Comparison of ENCODE assay signal across 8 cellular contexts in genomic region chr19:1132625-1133383, GRCh38. TPM values are rescaled to one million over a fixed set of nuclear protein-coding genes. Genes with fewer than 3 reads are reported as not detected.
DNase-seq lines count a peak whose midpoint lies in the region; ATAC-seq, FAIRE-seq and TF ChIP-seq lines count a peak whose summit lies in the region.

No MANE protein-coding gene starts in this region.

- BruUV-seq in K562 (replicated peaks; lab: Mats Ljungman, UMichigan), result no TSS peak

- peaks cover 3% of the 10 kb centered on the region for H3K9me1 ChIP-seq in K562 (ENCODE audit: control insufficient read depth, insufficient read depth, low read length)

- 89% methylated on average over 23 of the region's 46 CpGs for WGBS in K562 (ENCODE audit: insufficient coverage, low coverage, missing lambda C conversion rate)
- WGBS in mesenchymal stem cell, result 80% methylated on average over 44 of the region's 46 CpGs

- H3K4me3 ChIP-seq in HUES48 (ENCODE audit: low read depth, low read length), result no peak overlapping the region
- peak overlapping the region; percentile 39; the same call in 1 of the 2 replicates for H3K4me3 ChIP-seq in K562
- H3K4me3 ChIP-seq in mesenchymal stem cell (ENCODE audit: insufficient read depth in 1 of 2, low read depth in 1 of 2, low read length in 2 of 2), result peak overlapping the region in 1 of 2 experiments; percentile 92

- peak overlapping the region; percentile 93 to 97 for H3K18ac ChIP-seq in mesenchymal stem cell (ENCODE audit: low read depth in 1 of 2, low read length in 2 of 2)

- H3K4me2 ChIP-seq in K562 (ENCODE audit: insufficient read depth, low read length) (0 out of 2 replicates have a peak overlapping the region, but pooled peaks have one; percentile 50), mesenchymal stem cell (ENCODE audit: low read length, poor library complexity, severe bottlenecking) (peak overlapping the region; percentile 57)

- DNase-seq in K562 (ENCODE audit: extremely low read depth in 1 of 4, low spot score in 3 of 4) (no peak), mesenchymal stem cell (peak; percentile 35), D341Med (ENCODE audit: low spot score) (no peak), HK-2 (ENCODE audit: unreplicated experiment) (no peak), GM13976 (ENCODE audit: low spot score) (no peak)

- no peak for TF ChIP-seq POLR2A in K562 (conservative IDR thresholded peaks at IDR 0.05)

- peak overlapping the region; percentile 95 for H4K91ac ChIP-seq in mesenchymal stem cell (ENCODE audit: low read length)

- peak overlapping the region; percentile 91 to 94 for H2BK12ac ChIP-seq in mesenchymal stem cell (ENCODE audit: low read length in 2 of 2)

- in situ Hi-C loops in K562 (cut with MboI), result no loop called here
- in situ Hi-C loops in GM13976 (cut with MboI; ENCODE audit: low sequenced_read_pairs, unreplicated experiment), result no loop called here

- H3K9me3 ChIP-seq in HUES48 (ENCODE audit: control insufficient read depth, insufficient read depth, low read length), result no peaks in the 10 kb centered on the region
- H3K9me3 ChIP-seq in K562 (replicated peaks; ENCODE audit: control insufficient read depth, insufficient read depth, low read depth, low read length), result no peaks in the 10 kb centered on the region
- no peaks in the 10 kb centered on the region for H3K9me3 ChIP-seq in mesenchymal stem cell (ENCODE audit: control insufficient read depth, low read length)

- H3K36me3 ChIP-seq in HUES48 (ENCODE audit: control insufficient read depth, insufficient read depth, low read length) (0 out of 2 replicates have a peak, but pooled peaks cover under 1% of the 10 kb centered on the region), K562 (ENCODE audit: control insufficient read depth, insufficient read depth, low read length) (peaks cover 7% of the 10 kb centered on the region; the same call in 1 of the 3 replicates), mesenchymal stem cell (ENCODE audit: control insufficient read depth in 1 of 2, insufficient read depth in 2 of 2, low read depth in 1 of 2, low read length in 2 of 2) (peaks cover 38 to 59% of the 10 kb centered on the region in 2 experiments)

- TF ChIP-seq CTCF in K562 (IDR thresholded peaks at IDR 0.05 in 2 of 3, conservative IDR thresholded peaks at IDR 0.05 in 1 of 3; ENCODE audit: insufficient read depth in 2 of 3, low read depth in 1 of 3, low read length in 3 of 3), result no peak
- no peak for TF ChIP-seq CTCF in GM13976 (IDR thresholded peaks at IDR 0.05; ENCODE audit: borderline replicate concordance, control extremely low read depth, extremely low read depth, insufficient read depth, missing control alignments)

- peaks cover 27% of the 10 kb centered on the region for H3K79me1 ChIP-seq in mesenchymal stem cell (replicated peaks; ENCODE audit: low read length, poor library complexity, severe bottlenecking)

- no peak for TF ChIP-seq RAD21 in K562 (CRISPR knock-in tag; conservative IDR thresholded peaks at IDR 0.05 in 1 of 2, IDR thresholded peaks at IDR 0.05 in 1 of 2)

- TF ChIP-seq EP300 in K562 (IDR thresholded peaks at IDR 0.05; ENCODE audit: low read length), result no peak

- peak overlapping the region; percentile 89 for H2AK5ac ChIP-seq in mesenchymal stem cell (ENCODE audit: low read length, severe bottlenecking)

- H3K27me3 ChIP-seq in HUES48 (ENCODE audit: control insufficient read depth, insufficient read depth, low read length) (no peaks in the 10 kb centered on the region), K562 (ENCODE audit: control insufficient read depth in 2 of 2, insufficient read depth in 2 of 2, low read length in 2 of 2) (no peaks in the 10 kb centered on the region), mesenchymal stem cell (ENCODE audit: control insufficient read depth in 1 of 2, insufficient read depth in 1 of 2, low read length in 2 of 2) (no peaks in the 10 kb centered on the region)

- POLR2A ChIA-PET in K562 (lab: Yijun Ruan, JAX), result interaction anchor here (0.6 to 1.4 kb wide), 3 partner anchors 82 to 136 kb away, joined by 3 to 4 read pairs (median 3); partner anchors contain the start of gene CIRBP

- H3K9ac ChIP-seq in HUES48 (ENCODE audit: low read depth, low read length) (no peak overlapping the region), K562 (ENCODE audit: insufficient read depth in 1 of 2, low read depth in 2 of 2, low read length in 2 of 2) (peak overlapping the region; percentile 53 to 90; a peak in 3 of 4 replicates), mesenchymal stem cell (ENCODE audit: low read length) (peak overlapping the region; percentile 98)

- peak overlapping the region; percentile 81 for H3K27ac ChIP-seq in HUES48 (ENCODE audit: low read depth, low read length)
- peak overlapping the region; percentile 80; the same call in 1 of the 3 replicates for H3K27ac ChIP-seq in K562 (ENCODE audit: extremely low read depth, low read depth, low read length)
- peak overlapping the region; percentile 67 for H3K27ac ChIP-seq in mesenchymal stem cell (ENCODE audit: low read length, poor library complexity, severe bottlenecking)

- peak overlapping the region; percentile 86 for H4K8ac ChIP-seq in mesenchymal stem cell (ENCODE audit: low read length)

- CTCF ChIA-PET in K562 (lab: Yijun Ruan, JAX; ENCODE audit: low intra/inter-chr PET ratio), result no interaction called here

- peaks cover 16% of the 10 kb centered on the region; the same call in 2 of the 3 replicates for H3K79me2 ChIP-seq in K562 (ENCODE audit: control insufficient read depth, insufficient read depth, low read length)

- H3K14ac ChIP-seq in mesenchymal stem cell (ENCODE audit: low read length in 2 of 2), result peak overlapping the region in 1 of 2 experiments; percentile 94

- ATAC-seq in GM18873 (IDR thresholded peaks at IDR 0.05; ENCODE audit: low FRiP score, unreplicated experiment) (peak; percentile 5), K562 (peak; percentile 5; the same call in 2 of the 3 replicates), HG03139 (IDR thresholded peaks at IDR 0.05; ENCODE audit: unreplicated experiment) (no peak)

- H2BK15ac ChIP-seq in mesenchymal stem cell (ENCODE audit: low read depth, poor library complexity, severe bottlenecking), result peak overlapping the region; percentile 94

- no peak for FAIRE-seq in K562 (lab: Jason Lieb, UNC)

- no peaks in the 10 kb centered on the region; the same call in 1 of the 2 replicates for H4K20me1 ChIP-seq in K562 (replicated peaks; ENCODE audit: control insufficient read depth, insufficient read depth, low read length)

- peak overlapping the region; percentile 90 for H2BK120ac ChIP-seq in mesenchymal stem cell (ENCODE audit: low read depth, low read length)

- peak overlapping the region; percentile 4 for H2BK5ac ChIP-seq in mesenchymal stem cell (ENCODE audit: low read depth, low read length, poor library complexity, severe bottlenecking)

- intact Hi-C loops in K562 (cut with micrococcal nuclease), result no loop called here

- peak overlapping the region in 1 of 2 experiments; percentile 34 for H3K23ac ChIP-seq in mesenchymal stem cell (ENCODE audit: low read length in 2 of 2)

- H3K4me1 ChIP-seq in HUES48 (ENCODE audit: control insufficient read depth, insufficient read depth, low read length) (peaks cover 8% of the 10 kb centered on the region; the same call in 1 of the 2 replicates), K562 (replicated peaks in 1 of 2; ENCODE audit: control insufficient read depth in 2 of 2, insufficient read depth in 2 of 2, low read length in 2 of 2) (peaks cover 5 to 68% of the 10 kb centered on the region in 2 experiments), mesenchymal stem cell (ENCODE audit: control insufficient read depth, insufficient read depth, low read depth, low read length) (peaks cover 54% of the 10 kb centered on the region)

- peak overlapping the region; percentile 93 to 94 for H3K4ac ChIP-seq in mesenchymal stem cell (ENCODE audit: low read depth in 1 of 2, low read length in 2 of 2)

- H2AFZ ChIP-seq in K562 (ENCODE audit: low read depth, low read length) (no peak overlapping the region), mesenchymal stem cell (ENCODE audit: low read depth, low read length) (no peak overlapping the region)

RNA-seq across cellular contexts. Expression of gene GPX4, which starts 29.0 kb away (rescaled TPM):
- total RNA-seq in K562 (2011; cell fraction: chromatin; rRNA removed; ENCODE audit: low replicate concordance), result 61.5 and 154 TPM in 2 replicates
- 171 and 189 TPM in 2 replicates for total RNA-seq in K562 (2011; cell fraction: nucleolus; rRNA removed)
- 129 and 161 TPM in 2 replicates for total RNA-seq in K562 (2011; cell fraction: nucleoplasm; rRNA removed)
- total RNA-seq in K562 (2014; rRNA removed) (639 and 643 TPM in 2 replicates), K562 (2014; rRNA removed; fragmentation: Illumina TruSeq; extraction: Trizol) (131 and 209 TPM in 2 replicates), K562 (2015; rRNA removed; fragmentation: Illumina TruSeq; extraction: Trizol) (349 and 395 TPM in 2 replicates), K562 (2021) (383 and 392 TPM in 2 replicates)
- polyA plus RNA-seq in K562 (2011; rRNA removed) (223 and 286 TPM in 2 replicates), K562 (2014; fragmentation: Illumina TruSeq; extraction: Trizol) (434 and 536 TPM in 2 replicates), K562 (2014; fragmentation: Nextera tagmentation; extraction: Ambion mirVana) (100 to 1,000 TPM in 1 of 2 experiments, 10 to 100 TPM in 1; 61.4 to 125 TPM), K562 (2014; rRNA removed) (661 and 856 TPM in 2 replicates)
- polyA plus RNA-seq in K562 (2011; cell fraction: cytosol; rRNA removed), result 531 and 777 TPM in 2 replicates
- polyA plus RNA-seq in K562 (2011; cell fraction: nucleus; rRNA removed), result 389 and 485 TPM in 2 replicates
- polyA plus RNA-seq in K562 (2012), result 659 and 746 TPM in 2 replicates
- 117 and 134 TPM in 2 replicates for polyA minus RNA-seq in K562 (2011; rRNA and poly(A)+ RNA removed)
- polyA minus RNA-seq in K562 (2011; cell fraction: cytosol; rRNA and poly(A)+ RNA removed), result 191 and 300 TPM in 2 replicates
- 54.3 and 64.1 TPM in 2 replicates for polyA minus RNA-seq in K562 (2011; cell fraction: nucleus; rRNA and poly(A)+ RNA removed)
- 676 TPM for polyA plus RNA-seq in mesenchymal stem cell (2013, experiment 1 of 2)
- polyA plus RNA-seq in mesenchymal stem cell (2013, experiment 2 of 2), result 686 TPM

RNA-seq across cellular contexts. Expression of gene POLR2E, which starts 37.6 kb away (rescaled TPM):
- total RNA-seq in K562 (2011; cell fraction: chromatin; rRNA removed; ENCODE audit: low replicate concordance), result 38.2 and 129 TPM in 2 replicates
- total RNA-seq in K562 (2011; cell fraction: nucleolus; rRNA removed), result 126 and 135 TPM in 2 replicates
- 74.1 and 78.7 TPM in 2 replicates for total RNA-seq in K562 (2011; cell fraction: nucleoplasm; rRNA removed)
- 297 and 441 TPM in 2 replicates for total RNA-seq in K562 (2014; rRNA removed)
- 40.2 and 78.0 TPM in 2 replicates for total RNA-seq in K562 (2014; rRNA removed; fragmentation: Illumina TruSeq; extraction: Trizol)
- 141 and 144 TPM in 2 replicates for total RNA-seq in K562 (2015; rRNA removed; fragmentation: Illumina TruSeq; extraction: Trizol)
- 328 and 351 TPM in 2 replicates for total RNA-seq in K562 (2021)
- 244 and 334 TPM in 2 replicates for polyA plus RNA-seq in K562 (2011; rRNA removed)
- 305 and 616 TPM in 2 replicates for polyA plus RNA-seq in K562 (2011; cell fraction: cytosol; rRNA removed)
- polyA plus RNA-seq in K562 (2011; cell fraction: nucleus; rRNA removed), result 112 and 143 TPM in 2 replicates
- polyA plus RNA-seq in K562 (2012), result 291 and 445 TPM in 2 replicates
- polyA plus RNA-seq in K562 (2014; fragmentation: Illumina TruSeq; extraction: Trizol), result 267 and 448 TPM in 2 replicates
- polyA plus RNA-seq in K562 (2014; fragmentation: Nextera tagmentation; extraction: Ambion mirVana), result 10 to 100 TPM in 1 of 2 experiments, 1 to 10 TPM in 1; 3.4 to 32.5 TPM
- polyA plus RNA-seq in K562 (2014; rRNA removed), result 413 and 438 TPM in 2 replicates
- 36.0 and 77.6 TPM in 2 replicates for polyA minus RNA-seq in K562 (2011; rRNA and poly(A)+ RNA removed)
- 127 and 173 TPM in 2 replicates for polyA minus RNA-seq in K562 (2011; cell fraction: cytosol; rRNA and poly(A)+ RNA removed)
- polyA minus RNA-seq in K562 (2011; cell fraction: nucleus; rRNA and poly(A)+ RNA removed), result 45.4 and 50.5 TPM in 2 replicates
- 152 TPM for polyA plus RNA-seq in mesenchymal stem cell (2013, experiment 1 of 2)
- polyA plus RNA-seq in mesenchymal stem cell (2013, experiment 2 of 2), result 153 TPM

RNA-seq across cellular contexts. Expression of gene SBNO2, which starts 41.3 kb away (rescaled TPM):
- total RNA-seq in K562 (2011; cell fraction: chromatin; rRNA removed; ENCODE audit: low replicate concordance), result 26.2 and 103 TPM in 2 replicates
- total RNA-seq in K562 (2011; cell fraction: nucleolus; rRNA removed), result 64.1 and 67.7 TPM in 2 replicates
- 28.6 and 30.7 TPM in 2 replicates for total RNA-seq in K562 (2011; cell fraction: nucleoplasm; rRNA removed)
- total RNA-seq in K562 (2014; rRNA removed) (18.6 and 23.1 TPM in 2 replicates), K562 (2014; rRNA removed; fragmentation: Illumina TruSeq; extraction: Trizol) (4.0 and 6.3 TPM in 2 replicates), K562 (2015; rRNA removed; fragmentation: Illumina TruSeq; extraction: Trizol) (6.7 and 7.8 TPM in 2 replicates), K562 (2021) (46.2 and 49.0 TPM in 2 replicates)
- polyA plus RNA-seq in K562 (2011; rRNA removed) (6.7 and 9.3 TPM in 2 replicates), K562 (2014; fragmentation: Illumina TruSeq; extraction: Trizol) (5.2 and 13.0 TPM in 2 replicates), K562 (2014; fragmentation: Nextera tagmentation; extraction: Ambion mirVana) (under 1 TPM; 0.01 to 0.04 TPM), K562 (2014; rRNA removed) (21.5 and 23.1 TPM in 2 replicates)
- polyA plus RNA-seq in K562 (2011; cell fraction: cytosol; rRNA removed), result 7.4 and 14.1 TPM in 2 replicates
- 45.7 and 79.0 TPM in 2 replicates for polyA plus RNA-seq in K562 (2011; cell fraction: nucleus; rRNA removed)
- 20.3 and 27.1 TPM in 2 replicates for polyA plus RNA-seq in K562 (2012)
- polyA minus RNA-seq in K562 (2011; rRNA and poly(A)+ RNA removed), result 3.7 and 8.1 TPM in 2 replicates
- polyA minus RNA-seq in K562 (2011; cell fraction: cytosol; rRNA and poly(A)+ RNA removed), result 16.7 and 22.1 TPM in 2 replicates
- 20.7 and 21.3 TPM in 2 replicates for polyA minus RNA-seq in K562 (2011; cell fraction: nucleus; rRNA and poly(A)+ RNA removed)
- polyA plus RNA-seq in mesenchymal stem cell (2013, experiment 1 of 2), result 32.3 TPM
- 31.7 TPM for polyA plus RNA-seq in mesenchymal stem cell (2013, experiment 2 of 2)
